22 cellular contexts compared by ENCODE assay signal in genomic region chr5:177588413-177588909, GRCh38. TPM values are rescaled to one million over a fixed set of nuclear protein-coding genes. Genes with fewer than 3 reads are reported as not detected.
DNase-seq lines count a peak whose midpoint lies in the region; ATAC-seq and TF ChIP-seq lines count a peak whose summit lies in the region.
"Had no signal": no experiment of that assay in that cellular context is flagged by ENCODE, and none has a peak within 500 bp of the region (broad histone marks: within the 10 kb centered on the region; RNA-seq: fewer than 3 reads in every experiment).

No MANE protein-coding gene starts in this region.

- no peaks in the 10 kb centered on the region for H3K9me3 ChIP-seq in endodermal cell (ENCODE audit: control insufficient read depth, low read length)
- no peaks in the 10 kb centered on the region for H3K9me3 ChIP-seq in testis

- no peak overlapping the region for H3K4me3 Mint-ChIP-seq in activated naive CD8-positive, alpha-beta T cell treated with anti-CD3 and anti-CD28 coated beads, Interleukin-2, amount 50 U/mL, for 24 hours
- no peak overlapping the region for H3K4me3 Mint-ChIP-seq in activated naive CD8-positive, alpha-beta T cell treated with anti-CD3 and anti-CD28 coated beads for 36 hours
- no peak overlapping the region for H3K4me3 Mint-ChIP-seq in endodermal cell
- H3K4me3 Mint-ChIP-seq: activated CD4-positive, alpha-beta T cell treated with anti-CD3 and anti-CD28 coated beads, Interleukin-2, amount 10 ng/mL, durations not matched to agents 24 days and 14 days; neural crest cell had no signal

- H3K27ac Mint-ChIP-seq in activated naive CD8-positive, alpha-beta T cell treated with anti-CD3 and anti-CD28 coated beads, Interleukin-2, amount 50 U/mL, for 24 hours, result no peak overlapping the region
- H3K27ac Mint-ChIP-seq in activated naive CD8-positive, alpha-beta T cell treated with anti-CD3 and anti-CD28 coated beads for 36 hours, result no peak overlapping the region
- H3K27ac Mint-ChIP-seq in endodermal cell, result no peak overlapping the region
- H3K27ac Mint-ChIP-seq: activated CD4-positive, alpha-beta T cell treated with anti-CD3 and anti-CD28 coated beads, Interleukin-2, amount 10 ng/mL, durations not matched to agents 24 days and 14 days; activated naive CD4-positive, alpha-beta T cell treated with anti-CD3 and anti-CD28 coated beads, Interleukin-2, amount 50 U/mL, for 72 hours had no signal

- H3K36me3 Mint-ChIP-seq in activated naive CD8-positive, alpha-beta T cell treated with anti-CD3 and anti-CD28 coated beads, Interleukin-2, amount 50 U/mL, for 24 hours (ENCODE audit: low read depth), result peaks cover 8% of the 10 kb centered on the region
- peaks cover 11% of the 10 kb centered on the region for H3K36me3 Mint-ChIP-seq in activated naive CD8-positive, alpha-beta T cell treated with anti-CD3 and anti-CD28 coated beads for 36 hours
- peaks cover 4% of the 10 kb centered on the region for H3K36me3 Mint-ChIP-seq in endodermal cell (ENCODE audit: low read depth)

- H3K4me3 ChIP-seq in endodermal cell (ENCODE audit: low read length) (peak overlapping the region; percentile 66), testis (no peak overlapping the region)

- no peaks in the 10 kb centered on the region for H3K4me1 ChIP-seq in endodermal cell (ENCODE audit: control insufficient read depth, insufficient read depth, low read length)
- peaks cover 11% of the 10 kb centered on the region for H3K4me1 ChIP-seq in testis

- no peak overlapping the region for H3K27ac ChIP-seq in endodermal cell (ENCODE audit: low read depth, low read length)
- H3K27ac ChIP-seq in testis, result no peak overlapping the region
- H3K27ac ChIP-seq: C4-2B, HL-60, parathyroid adenoma, VCaP had no signal

- H3K9ac ChIP-seq in endodermal cell (ENCODE audit: extremely low read depth, low read length, poor library complexity, severe bottlenecking), result no peak overlapping the region
- H3K9ac ChIP-seq: parathyroid adenoma had no signal

- peak; percentile 25 for ATAC-seq in activated naive CD8-positive, alpha-beta T cell treated with anti-CD3 and anti-CD28 coated beads, Interleukin-2, amount 50 U/mL, for 24 hours
- no peak for ATAC-seq in HG03342 (IDR thresholded peaks at IDR 0.05; ENCODE audit: unreplicated experiment)
- no peak for ATAC-seq in GM18520 (IDR thresholded peaks at IDR 0.05; ENCODE audit: unreplicated experiment)
- ATAC-seq: right cardiac atrium had no signal

- no peak for DNase-seq in activated naive CD8-positive, alpha-beta T cell treated with anti-CD3 and anti-CD28 coated beads, Interleukin-2, amount 50 U/mL, for 24 hours
- DNase-seq in activated naive CD8-positive, alpha-beta T cell treated with anti-CD3 and anti-CD28 coated beads for 36 hours, result no peak
- peak; percentile 8 for DNase-seq in NCI-H2227 (lab: John Stamatoyannopoulos, UW; ENCODE audit: unreplicated experiment)
- no peak for DNase-seq in endodermal cell
- peak; percentile 21 for DNase-seq in testis
- DNase-seq: activated CD4-positive, alpha-beta T cell treated with anti-CD3 and anti-CD28 coated beads, Interleukin-2, amount 10 ng/mL, durations not matched to agents 24 days and 14 days; caudate nucleus; mammary epithelial cell; NCI-H524 treated with DMSO at 0.1 percent for 48 hours; right cardiac atrium; SIG-M5; stimulated activated CD4-positive, alpha-beta T cell treated with anti-CD3 and anti-CD28 coated beads, Interleukin-12 subunit alpha, Interleukin-12 subunit beta, amount 100 ng/mL, for 4 hours; stimulated activated CD4-positive, alpha-beta T cell treated with anti-CD3 and anti-CD28 coated beads, Interleukin-4, amount 100 ng/mL, for 1 hour; T-helper 9 cell had no signal

- no peak for TF ChIP-seq CTCF in endodermal cell (conservative IDR thresholded peaks at IDR 0.05)
- no peak for TF ChIP-seq CTCF in testis (IDR thresholded peaks at IDR 0.05)

- WGBS in endodermal cell (ENCODE audit: insufficient coverage in 1 of 2, insufficient read length in 1 of 2), 2 experiments, result 69 to 76% methylated on average over 10 to 13 of the region's 13 CpGs
- 32 to 34% methylated on average over 13 of the region's 13 CpGs for WGBS in testis, 2 donors

- TF ChIP-seq POLR2A in testis (IDR thresholded peaks at IDR 0.05), result no peak

- no peaks in the 10 kb centered on the region for H3K9me3 Mint-ChIP-seq in activated naive CD8-positive, alpha-beta T cell treated with anti-CD3 and anti-CD28 coated beads, Interleukin-2, amount 50 U/mL, for 24 hours
- H3K9me3 Mint-ChIP-seq in activated naive CD8-positive, alpha-beta T cell treated with anti-CD3 and anti-CD28 coated beads for 36 hours, result no peaks in the 10 kb centered on the region
- H3K9me3 Mint-ChIP-seq in endodermal cell, result no peaks in the 10 kb centered on the region
- H3K9me3 Mint-ChIP-seq: activated CD4-positive, alpha-beta T cell treated with anti-CD3 and anti-CD28 coated beads, Interleukin-2, amount 10 ng/mL, durations not matched to agents 24 days and 14 days; activated naive CD4-positive, alpha-beta T cell treated with anti-CD3 and anti-CD28 coated beads, Interleukin-2, amount 50 U/mL, for 72 hours; neural crest cell had no signal

- H3K36me3 ChIP-seq in endodermal cell (ENCODE audit: control insufficient read depth, insufficient read depth, low read length) (peaks cover 4% of the 10 kb centered on the region), testis (ENCODE audit: low read depth, missing control alignments) (no peaks in the 10 kb centered on the region)

- peaks cover 22% of the 10 kb centered on the region for H3K4me1 Mint-ChIP-seq in activated naive CD8-positive, alpha-beta T cell treated with anti-CD3 and anti-CD28 coated beads, Interleukin-2, amount 50 U/mL, for 24 hours
- H3K4me1 Mint-ChIP-seq in activated naive CD8-positive, alpha-beta T cell treated with anti-CD3 and anti-CD28 coated beads for 36 hours, result peaks cover 12% of the 10 kb centered on the region
- peaks cover 10% of the 10 kb centered on the region for H3K4me1 Mint-ChIP-seq in endodermal cell

- peaks cover 58% of the 10 kb centered on the region for H3K27me3 ChIP-seq in endodermal cell (ENCODE audit: control insufficient read depth, insufficient read depth, low read length, poor library complexity, severe bottlenecking)
- no peaks in the 10 kb centered on the region for H3K27me3 ChIP-seq in testis

- H3K27me3 Mint-ChIP-seq in activated naive CD8-positive, alpha-beta T cell treated with anti-CD3 and anti-CD28 coated beads, Interleukin-2, amount 50 U/mL, for 24 hours, result peaks cover 34% of the 10 kb centered on the region
- H3K27me3 Mint-ChIP-seq in activated naive CD8-positive, alpha-beta T cell treated with anti-CD3 and anti-CD28 coated beads for 36 hours, result peaks cover 25% of the 10 kb centered on the region
- peaks cover 44% of the 10 kb centered on the region for H3K27me3 Mint-ChIP-seq in endodermal cell (ENCODE audit: insufficient read depth)

- intact Hi-C loops in testis (cut with DNase I; ENCODE audit: low total_unique reads), result no loop called here

RNA-seq across cellular contexts. Expression of gene TMED9, which starts 3.5 kb away (rescaled TPM):
- 100 to 1,000 TPM; 102 to 103 TPM for total RNA-seq in activated naive CD8-positive, alpha-beta T cell treated with anti-CD3 and anti-CD28 coated beads for 36 hours
- total RNA-seq in endodermal cell, result 100 to 1,000 TPM; 184 to 205 TPM
- polyA plus RNA-seq in endodermal cell (2013, experiment 1 of 2), result 159 TPM
- 153 TPM for polyA plus RNA-seq in endodermal cell (2013, experiment 2 of 2)
- 100 to 1,000 TPM; 122 to 128 TPM for total RNA-seq in testis
- 140 TPM for polyA plus RNA-seq in testis (ENCODE audit: insufficient read depth, low read depth, low replicate concordance)

RNA-seq across cellular contexts. Expression of gene B4GALT7, which starts 11.5 kb away (rescaled TPM):
- total RNA-seq in activated naive CD8-positive, alpha-beta T cell treated with anti-CD3 and anti-CD28 coated beads for 36 hours, result 10 to 100 TPM; 20.0 to 21.0 TPM
- total RNA-seq in endodermal cell (10 to 100 TPM; 27.4 to 33.7 TPM), testis (10 to 100 TPM; 49.9 to 55.7 TPM)
- 23.3 TPM for polyA plus RNA-seq in endodermal cell (2013, experiment 1 of 2)
- polyA plus RNA-seq in endodermal cell (2013, experiment 2 of 2), result 22.6 TPM
- 39.9 TPM for polyA plus RNA-seq in testis (ENCODE audit: insufficient read depth, low read depth, low replicate concordance)

RNA-seq across cellular contexts. Expression of gene FAM193B, which starts 34.1 kb away (rescaled TPM):
- 10 to 100 TPM; 47.2 to 52.9 TPM for total RNA-seq in activated naive CD8-positive, alpha-beta T cell treated with anti-CD3 and anti-CD28 coated beads for 36 hours
- total RNA-seq in endodermal cell (100 to 1,000 TPM; 112 to 115 TPM), testis (100 to 1,000 TPM; 111 to 157 TPM)
- 106 TPM for polyA plus RNA-seq in endodermal cell (2013, experiment 1 of 2)
- 105 TPM for polyA plus RNA-seq in endodermal cell (2013, experiment 2 of 2)
- polyA plus RNA-seq in testis (ENCODE audit: insufficient read depth, low read depth, low replicate concordance), result 81.3 TPM

Comparison
In these comparisons a context has a peak if more than half of its experiments do, and no peak if none do; other contexts are left out.
1. DNase-seq: peak in NCI-H2227 (single experiment) and testis (single experiment); none in activated naive CD8-positive, alpha-beta T cell treated with anti-CD3 and anti-CD28 coated beads, Interleukin-2, amount 50 U/mL, for 24 hours (single experiment), activated naive CD8-positive, alpha-beta T cell treated with anti-CD3 and anti-CD28 coated beads for 36 hours (single experiment) and endodermal cell (single experiment).